15 cellular contexts compared by ENCODE assay signal in genomic region chr12:64587447-64587846, GRCh38. TPM values are rescaled to one million over a fixed set of nuclear protein-coding genes. Genes with fewer than 3 reads are reported as not detected.
A peak's percentile ranks its signal among the peaks of the same experiment; 100 is the strongest.
DNase-seq lines count a peak whose midpoint lies in the region; ATAC-seq, FAIRE-seq and TF ChIP-seq lines count a peak whose summit lies in the region.
"Had no signal": no experiment of that assay in that cellular context is flagged by ENCODE, and none has a peak within 500 bp of the region (broad histone marks: within the 10 kb centered on the region; RNA-seq: fewer than 3 reads in every experiment).

No MANE protein-coding gene starts in this region.

- RAD21 ChIA-PET in HCT116 (lab: Charles Lee; ENCODE audit: low non-redundant PET in 1 of 2, low total read pairs in 2 of 2, uncharacterized antibody in 2 of 2, unreplicated experiment in 2 of 2): no interaction called here

- TF ChIP-seq POLR2A in HCT116 (IDR thresholded peaks at IDR 0.05; ENCODE audit: borderline replicate concordance, extremely low read depth, insufficient read depth, insufficient read length): no peak

- CTCF ChIA-PET in HCT116 (lab: Charles Lee): no interaction called here

- POLR2A ChIA-PET in HCT116 (lab: Charles Lee): no interaction called here

- FAIRE-seq in D721Med (lab: Jason Lieb, UNC): no peak
- FAIRE-seq: GM18507 had no signal

- H3K79me2 ChIP-seq in HCT116 (ENCODE audit: insufficient read depth, low read length): no peaks in the 10 kb centered on the region

- DNase-seq in D721Med (ENCODE audit: insufficient read length, low spot score) (no peak), HCT116 (ENCODE audit: low read depth, low spot score) (no peak), RPMI7951 (ENCODE audit: low read depth) (peak; percentile 14), endodermal cell (peak; percentile 71), activated T-cell treated with anti-CD3 and anti-CD28 coated beads for 4 hours (no peak), G401 (ENCODE audit: low spot score) (no peak)
- no peak for DNase-seq in activated naive CD4-positive, alpha-beta T cell treated with Interleukin-2 at 50 U/mL for 16 hours
- DNase-seq: Caco-2, GOT3, NCI-H187 treated with DMSO at 0.1 percent for 48 hours, NCI-H526 treated with DMSO at 0.1 percent for 48 hours, T-cell had no signal

- peak; percentile 33 for TF ChIP-seq RAD21 in HCT116 (IDR thresholded peaks at IDR 0.05; ENCODE audit: low read depth)

- ATAC-seq in HCT116: no peak
- ATAC-seq: T-cell had no signal

- no peaks in the 10 kb centered on the region for H3K9me2 ChIP-seq in HCT116 (ENCODE audit: insufficient read depth)

- H3K27me3 Mint-ChIP-seq in endodermal cell (ENCODE audit: insufficient read depth): no peaks in the 10 kb centered on the region
- H3K27me3 Mint-ChIP-seq: T-cell had no signal

- H3K9me3 ChIP-seq in HCT116 (ENCODE audit: control insufficient read depth in 1 of 2, insufficient read depth in 1 of 2, low read depth in 1 of 2, low read length in 2 of 2) (no peaks in the 10 kb centered on the region), endodermal cell (ENCODE audit: control insufficient read depth, low read length) (no peaks in the 10 kb centered on the region)
- H3K9me3 ChIP-seq: Caco-2, SJSA1 had no signal

- no peak overlapping the region for H3K27ac ChIP-seq in HCT116 (ENCODE audit: low read depth, low read length)
- H3K27ac ChIP-seq in endodermal cell (ENCODE audit: low read depth, low read length): no peak overlapping the region
- H3K27ac ChIP-seq: SJSA1 had no signal

- no peak overlapping the region for H3K4me2 ChIP-seq in HCT116 (ENCODE audit: low read length)

- no peaks in the 10 kb centered on the region for H3K9me3 Mint-ChIP-seq in endodermal cell
- H3K9me3 Mint-ChIP-seq: IgD-negative memory B cell, T-cell had no signal

- TF ChIP-seq CTCF in D721Med (IDR thresholded peaks at IDR 0.05; ENCODE audit: insufficient read depth, missing control alignments) (peak; percentile 11), HCT116 (IDR thresholded peaks at IDR 0.05 in 2 of 3, conservative IDR thresholded peaks at IDR 0.05 in 1 of 3; ENCODE audit: borderline replicate concordance in 1 of 3, insufficient read depth in 1 of 3, low read depth in 2 of 3, low read length in 2 of 3) (0 out of 6 replicates have a peak, but pooled peaks of 1 of the 3 experiments have one; percentile 3), endodermal cell (conservative IDR thresholded peaks at IDR 0.05) (peak; percentile 37)

- H3K9ac ChIP-seq in HCT116 (ENCODE audit: low read length) (no peak overlapping the region), endodermal cell (ENCODE audit: extremely low read depth, low read length, poor library complexity, severe bottlenecking) (no peak overlapping the region)

- WGBS in endodermal cell (ENCODE audit: insufficient coverage in 1 of 2, insufficient read length in 1 of 2), 2 experiments: 65 to 67% methylated on average over 1 to 5 of the region's 5 CpGs

- H3K4me1 Mint-ChIP-seq in endodermal cell: peaks cover 16% of the 10 kb centered on the region

- H3K4me3 ChIP-seq in HCT116 (replicated peaks in 1 of 2; ENCODE audit: low read depth in 1 of 2, low read length in 2 of 2) (no peak overlapping the region), endodermal cell (ENCODE audit: low read length) (no peak overlapping the region)
- H3K4me3 ChIP-seq: SJSA1 had no signal

- in situ Hi-C loops in G401 (cut with HindIII; ENCODE audit: low sequenced_read_pairs): no loop called here

- H3K36me3 Mint-ChIP-seq in endodermal cell (ENCODE audit: low read depth): no peaks in the 10 kb centered on the region
- H3K36me3 Mint-ChIP-seq: T-cell had no signal

- H3K4me1 ChIP-seq in HCT116 (ENCODE audit: control insufficient read depth in 1 of 2, insufficient read depth in 2 of 2, low read length in 2 of 2) (no peaks in the 10 kb centered on the region), endodermal cell (ENCODE audit: control insufficient read depth, insufficient read depth, low read length) (no peaks in the 10 kb centered on the region)
- H3K4me1 ChIP-seq: Caco-2, SJSA1 had no signal

- intact Hi-C loops in HCT116 (cut with micrococcal nuclease): no loop called here

- H3K27me3 ChIP-seq in HCT116 (ENCODE audit: insufficient read depth, low read length) (no peaks in the 10 kb centered on the region), endodermal cell (ENCODE audit: control insufficient read depth, insufficient read depth, low read length, poor library complexity, severe bottlenecking) (no peaks in the 10 kb centered on the region)
- H3K27me3 ChIP-seq: SJSA1 had no signal

- H4K20me1 ChIP-seq in HCT116 (ENCODE audit: insufficient read depth): no peaks in the 10 kb centered on the region

- no peak overlapping the region for H3K27ac Mint-ChIP-seq in endodermal cell
- H3K27ac Mint-ChIP-seq: IgD-negative memory B cell had no signal

- H3K36me3 ChIP-seq in HCT116 (ENCODE audit: control insufficient read depth in 1 of 2, insufficient read depth in 2 of 2, low read length in 2 of 2) (no peaks in the 10 kb centered on the region), endodermal cell (ENCODE audit: control insufficient read depth, insufficient read depth, low read length) (no peaks in the 10 kb centered on the region)
- H3K36me3 ChIP-seq: SJSA1 had no signal

- no peak overlapping the region for H2AFZ ChIP-seq in HCT116 (ENCODE audit: low read depth, low read length, poor library complexity, severe bottlenecking)

- H3K4me3 Mint-ChIP-seq in endodermal cell: no peak overlapping the region
- H3K4me3 Mint-ChIP-seq: IgD-negative memory B cell, T-cell had no signal

- no TSS peak for BruUV-seq in HCT116 (replicated peaks; lab: Mats Ljungman, UMichigan)

TF ChIP-seq in HCT116, 20 proteins besides CTCF, POLR2A, EP300 and RAD21:
- TF ChIP-seq ATF3 (IDR thresholded peaks at IDR 0.05): no peak
- no peak for TF ChIP-seq ELF1 (IDR thresholded peaks at IDR 0.05; ENCODE audit: borderline replicate concordance, low read depth)
- TF ChIP-seq POLR2AphosphoS5 (IDR thresholded peaks at IDR 0.05; ENCODE audit: low read depth, low read length): no peak
- no peak for TF ChIP-seq ZFX (IDR thresholded peaks at IDR 0.05)
- TF ChIP-seq EGR1 (IDR thresholded peaks at IDR 0.05; ENCODE audit: low read depth): no peak
- TF ChIP-seq CBX3 (IDR thresholded peaks at IDR 0.05; ENCODE audit: low read depth): no peak
- TF ChIP-seq REST (IDR thresholded peaks at IDR 0.05; ENCODE audit: low read depth): no peak
- TF ChIP-seq SRF (IDR thresholded peaks at IDR 0.05; ENCODE audit: low read depth): no peak
- TF ChIP-seq TCF7L2 (IDR thresholded peaks at IDR 0.05; ENCODE audit: borderline replicate concordance, extremely low read depth, insufficient read depth, insufficient read length): no peak
- TF ChIP-seq EZH2phosphoT487 (IDR thresholded peaks at IDR 0.05; ENCODE audit: borderline replicate concordance): no peak
TF ChIP-seq in HCT116: peak in this region for 0.

RNA-seq across cellular contexts. Expression of gene RASSF3, which starts 22.8 kb away (rescaled TPM):
- total RNA-seq in HCT116 (2021; ENCODE audit: unreplicated experiment) (67.1 TPM), endodermal cell (10 to 100 TPM; 52.0 to 54.5 TPM)
- 23.2 and 32.5 TPM in 2 replicates for polyA plus RNA-seq in HCT116 (2012)
- 12.4 and 15.2 TPM in 2 replicates for total RNA-seq in RPMI7951 (2014; rRNA removed; shearing (Covaris generic))
- polyA plus RNA-seq in endodermal cell (2013, experiment 1 of 2): 16.7 TPM
- polyA plus RNA-seq in endodermal cell (2013, experiment 2 of 2): 17.8 TPM
- total RNA-seq in G401 (2014; rRNA removed; shearing (Covaris generic)): 41.8 and 43.4 TPM in 2 replicates

Comparison
In these comparisons a context has a peak if more than half of its experiments do, and no peak if none do; other contexts are left out.
1. DNase-seq: peak in RPMI7951 (single experiment) and endodermal cell (single experiment); none in D721Med (single experiment), HCT116 (single experiment), activated T-cell treated with anti-CD3 and anti-CD28 coated beads for 4 hours (single experiment), G401 (single experiment) and activated naive CD4-positive, alpha-beta T cell treated with Interleukin-2 at 50 U/mL for 16 hours (single experiment).